In the genomic region with DNA sequence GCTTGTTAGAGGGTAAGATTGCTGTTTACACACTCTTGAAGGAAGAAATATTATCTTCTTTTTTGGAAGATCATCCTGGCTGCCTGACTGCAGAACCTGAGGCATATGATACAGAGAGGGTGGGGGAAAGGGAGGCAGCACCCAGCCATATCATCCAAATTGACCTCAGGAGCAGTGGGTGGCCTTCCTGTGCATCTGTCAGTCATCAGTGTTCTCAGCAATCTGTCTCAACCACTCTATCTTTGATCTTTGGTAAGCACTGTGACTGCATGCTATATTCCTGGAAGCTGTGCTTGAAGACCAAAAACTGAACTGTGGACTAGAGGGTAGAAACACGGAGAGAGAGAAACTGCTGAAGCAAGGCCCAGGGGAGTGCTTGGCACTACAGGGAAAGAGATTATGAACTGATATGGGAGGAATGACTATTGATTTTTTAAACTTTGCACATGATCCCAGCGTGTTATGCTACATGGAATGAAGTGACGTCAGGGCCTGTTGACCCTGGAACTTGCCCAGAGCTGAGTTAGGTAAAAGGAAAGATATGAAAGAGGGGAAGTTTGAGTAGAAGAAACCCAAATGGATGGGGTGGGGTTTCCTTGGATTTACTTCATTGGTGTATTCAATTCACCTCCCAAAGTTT, we compare ENCODE assay signal across 22 cellular contexts.
DNase-seq lines count a peak whose midpoint lies in the region; ATAC-seq and TF ChIP-seq lines count a peak whose summit lies in the region.
"Had no signal": no experiment of that assay in that cellular context is flagged by ENCODE, and none has a peak within 500 bp of the region (broad histone marks: within the 10 kb centered on the region; RNA-seq: fewer than 3 reads in every experiment).

No MANE protein-coding gene starts in this region.

- POLR2A ChIA-PET in PC-9 (lab: Charles Lee; ENCODE audit: unreplicated experiment), result no interaction called here

- peak; percentile 38 for DNase-seq in NCI-H146 (lab: John Stamatoyannopoulos, UW)
- peak; percentile 54 to 77 (median 64) for DNase-seq in body of pancreas
- peak; percentile 79 for DNase-seq in mucosa of gallbladder (ENCODE audit: low spot score)
- DNase-seq in PC-9, result no peak
- DNase-seq in Calu3, result no peak
- DNase-seq in DMS153 (lab: John Stamatoyannopoulos, UW), result no peak
- no peak for DNase-seq in left ventricle myocardium inferior
- DNase-seq: Caco-2; CD8-positive, alpha-beta T cell; DMS53; H9; IMR-90; KG1; MG63; NCI-H1694 treated with DMSO at 0.1 percent for 48 hours; NCI-H2081; NCI-H345; NCI-H774; SJCRH30 had no signal

- peak; percentile 96 for ATAC-seq in body of pancreas
- ATAC-seq: CD8-positive, alpha-beta T cell; GM23338 had no signal

- peaks cover 6% of the 10 kb centered on the region for H3K4me1 ChIP-seq in body of pancreas
- no peaks in the 10 kb centered on the region for H3K4me1 ChIP-seq in PC-9 (replicated peaks; ENCODE audit: insufficient read depth)
- no peaks in the 10 kb centered on the region for H3K4me1 ChIP-seq in left ventricle myocardium inferior
- H3K4me1 ChIP-seq: Caco-2, SJCRH30 had no signal

- BruUV-seq in PC-9 (replicated peaks; lab: Mats Ljungman, UMichigan) (no TSS peak), Calu3 (replicated peaks; lab: Mats Ljungman, UMichigan) (no TSS peak)

- no peaks in the 10 kb centered on the region; the same call in none of the 2 replicates for H3K9me2 ChIP-seq in PC-9 (ENCODE audit: insufficient read depth)

- H3K4me2 ChIP-seq in PC-9, result no peak overlapping the region
- H3K4me2 ChIP-seq: GM23338 had no signal

- H3K4me1 Mint-ChIP-seq in Calu3 (ENCODE audit: low read depth, unreplicated experiment), result no peaks in the 10 kb centered on the region
- H3K4me1 Mint-ChIP-seq: B cell, GM23338, H9 had no signal

- WGBS in body of pancreas, 2 donors, result 9 to 11% methylated on average over 3 of the region's 3 CpGs

- H3F3A ChIP-seq in PC-9 (ENCODE audit: insufficient read depth, low read depth), result no peaks in the 10 kb centered on the region

- H3K9me3 Mint-ChIP-seq in Calu3 (ENCODE audit: low read depth, unreplicated experiment), result peaks cover 25% of the 10 kb centered on the region

- no peak overlapping the region for H3K4me3 ChIP-seq in body of pancreas
- H3K4me3 ChIP-seq in PC-9, result no peak overlapping the region
- H3K4me3 ChIP-seq in left ventricle myocardium inferior, result no peak overlapping the region
- H3K4me3 ChIP-seq: GM23338, MG63, SJCRH30 had no signal

- intact Hi-C loops in body of pancreas (cut with DNase I), result no loop called here
- intact Hi-C loops in PC-9 (cut with micrococcal nuclease; ENCODE audit: unreplicated experiment), result no loop called here
- intact Hi-C loops in Calu3 (cut with micrococcal nuclease; ENCODE audit: unreplicated experiment), result no loop called here
- intact Hi-C loops in left ventricle myocardium inferior (cut with micrococcal nuclease), result no loop called here

- H3K27ac ChIP-seq in body of pancreas, result peak overlapping the region; percentile 24 to 80 (median 60)
- no peak overlapping the region for H3K27ac ChIP-seq in PC-9
- no peak overlapping the region for H3K27ac ChIP-seq in left ventricle myocardium inferior (replicated peaks)
- H3K27ac ChIP-seq: C4-2B, SJCRH30 had no signal

- H3K36me3 Mint-ChIP-seq in Calu3 (ENCODE audit: insufficient read depth, unreplicated experiment), result no peaks in the 10 kb centered on the region
- H3K36me3 Mint-ChIP-seq: CD8-positive, alpha-beta T cell had no signal

- no peaks in the 10 kb centered on the region for H3K36me3 ChIP-seq in body of pancreas (replicated peaks in 1 of 2; ENCODE audit: insufficient read depth in 1 of 2, low read depth in 2 of 2)
- no peaks in the 10 kb centered on the region for H3K36me3 ChIP-seq in PC-9 (ENCODE audit: low read depth)
- no peaks in the 10 kb centered on the region for H3K36me3 ChIP-seq in left ventricle myocardium inferior
- H3K36me3 ChIP-seq: MG63, SJCRH30 had no signal

- H4K20me1 ChIP-seq in PC-9 (ENCODE audit: insufficient read depth), result no peaks in the 10 kb centered on the region

- TF ChIP-seq POLR2A in body of pancreas (IDR thresholded peaks at IDR 0.05), result no peak

- H3K27ac Mint-ChIP-seq in Calu3 (ENCODE audit: unreplicated experiment), result no peak overlapping the region
- H3K27ac Mint-ChIP-seq: B cell; CD8-positive, alpha-beta T cell; GM23338; H9 had no signal

- H3K79me2 ChIP-seq in PC-9 (ENCODE audit: low read depth), result no peaks in the 10 kb centered on the region

- no peak for TF ChIP-seq CTCF in body of pancreas (IDR thresholded peaks at IDR 0.05)
- no peak for TF ChIP-seq CTCF in PC-9 (conservative IDR thresholded peaks at IDR 0.05)
- TF ChIP-seq CTCF in Calu3 (IDR thresholded peaks at IDR 0.05; ENCODE audit: unreplicated experiment), result no peak
- no peak for TF ChIP-seq CTCF in left ventricle myocardium inferior (IDR thresholded peaks at IDR 0.05; ENCODE audit: borderline replicate concordance)

- peaks cover 0 to 11% (median 0%) of the 10 kb centered on the region in 3 donors for H3K9me3 ChIP-seq in body of pancreas
- H3K9me3 ChIP-seq in PC-9 (ENCODE audit: insufficient read depth, low read depth), result no peaks in the 10 kb centered on the region
- peaks cover 19% of the 10 kb centered on the region for H3K9me3 ChIP-seq in left ventricle myocardium inferior (replicated peaks)
- H3K9me3 ChIP-seq: MG63, SJCRH30 had no signal

- H3K27me3 Mint-ChIP-seq in Calu3 (ENCODE audit: unreplicated experiment), result no peaks in the 10 kb centered on the region
- H3K27me3 Mint-ChIP-seq: B cell had no signal

- H3K4me3 Mint-ChIP-seq in Calu3 (ENCODE audit: low read depth, unreplicated experiment), result no peak overlapping the region
- H3K4me3 Mint-ChIP-seq: B cell; CD8-positive, alpha-beta T cell; GM23338; H9 had no signal

- no peak overlapping the region for H2AFZ ChIP-seq in PC-9
- H2AFZ ChIP-seq: GM23338 had no signal

- H3K27me3 ChIP-seq in body of pancreas (no peaks in the 10 kb centered on the region), PC-9 (ENCODE audit: insufficient read depth, low read depth) (no peaks in the 10 kb centered on the region), left ventricle myocardium inferior (ENCODE audit: low read depth) (no peaks in the 10 kb centered on the region)
- H3K27me3 ChIP-seq: MG63, SJCRH30 had no signal

- CTCF ChIA-PET in PC-9 (lab: Charles Lee) (no interaction called here), Calu3 (lab: Charles Lee) (no interaction called here)

Comparison
In these comparisons a context has a peak if more than half of its experiments do, and no peak if none do; other contexts are left out.
1. DNase-seq: peak in NCI-H146 (single experiment), body of pancreas (4 of 4) and mucosa of gallbladder (single experiment); none in PC-9 (0 of 2), Calu3 (single experiment), DMS153 (single experiment) and left ventricle myocardium inferior (single experiment).
2. H3K27ac ChIP-seq: peak in body of pancreas (4 of 4); none in PC-9 (single experiment) and left ventricle myocardium inferior (single experiment).